Comparison of ENCODE assay signal across 8 cellular contexts in genomic region chr17:36600936-36601302, GRCh38. TPM values are rescaled to one million over a fixed set of nuclear protein-coding genes. Genes with fewer than 3 reads are reported as not detected.
DNase-seq lines count a peak whose midpoint lies in the region; ATAC-seq and TF ChIP-seq lines count a peak whose summit lies in the region.

No MANE protein-coding gene starts in this region.

- H3F3A ChIP-seq in GM23248 (ENCODE audit: insufficient read depth), result no peaks in the 10 kb centered on the region

- peak overlapping the region; percentile 90 for H3K9ac ChIP-seq in GM23248

- TF ChIP-seq POLR2A in heart left ventricle (IDR thresholded peaks at IDR 0.05) (no peak), gastrocnemius medialis (IDR thresholded peaks at IDR 0.05) (no peak)

- intact Hi-C loops in activated B cell treated with CpG ODN at 0.5 μM for 24 hours (cut with micrococcal nuclease), result loop anchor here (1.0 to 5.0 kb wide), 6 partner anchors 10 to 792 kb away; partner anchors contain the start of genes AATF, DHRS11, GGNBP2 and MYO19
- intact Hi-C loops in heart left ventricle (cut with DNase I), result loop anchor here in 2 of 10 donors (2.0 to 10.0 kb wide), 3 partner anchors 66 to 804 kb away; partner anchors contain the start of genes ACACA (in 1 of the 2), MYO19 (in 1 of the 2), PIGW (in 1 of the 2) and TADA2A (in 1 of the 2)
- intact Hi-C loops in gastrocnemius medialis (cut with DNase I; ENCODE audit: low total_unique reads), result loop anchor here (1.0 to 10.0 kb wide), 5 partner anchors 10 to 346 kb away; partner anchors contain the start of genes AATF, DHRS11, GGNBP2 and ZNHIT3

- peak overlapping the region; percentile 85 for H2AFZ ChIP-seq in GM23248

- no peak for TF ChIP-seq CTCF in AG04450 (IDR thresholded peaks at IDR 0.05; ENCODE audit: low read depth, low read length)
- no peak for TF ChIP-seq CTCF in activated B cell treated with CpG ODN at 0.5 μM for 24 hours (IDR thresholded peaks at IDR 0.05)
- no peak for TF ChIP-seq CTCF in heart left ventricle (IDR thresholded peaks at IDR 0.05)
- no peak for TF ChIP-seq CTCF in gastrocnemius medialis (IDR thresholded peaks at IDR 0.05 in 4 of 5, conservative IDR thresholded peaks at IDR 0.05 in 1 of 5)

- H3K9me2 ChIP-seq in GM23248 (ENCODE audit: insufficient read depth), result no peaks in the 10 kb centered on the region

- H3K27me3 Mint-ChIP-seq in activated B cell treated with CpG ODN at 0.5 μM for 24 hours, result no peaks in the 10 kb centered on the region

- H3K9me3 ChIP-seq in AG04450 (ENCODE audit: control insufficient read depth, insufficient read depth, low read length) (no peaks in the 10 kb centered on the region; the same call in 1 of the 2 replicates), GM23248 (ENCODE audit: low read depth) (no peaks in the 10 kb centered on the region), heart left ventricle (no peaks in the 10 kb centered on the region), gastrocnemius medialis (no peaks in the 10 kb centered on the region)

- POLR2A ChIA-PET in AG04450 (lab: Yijun Ruan, JAX) (interaction anchor here (0.6 to 1.9 kb wide), 6 partner anchors 8 to 791 kb away, joined by 3 to 15 read pairs (median 3); partner anchors contain the start of genes DHRS11 and TAF15), activated B cell treated with CpG ODN at 0.5 μM for 24 hours (lab: Charles Lee) (interaction anchor here (0.8 to 3.0 kb wide), 10 partner anchors 8 to 792 kb away, joined by 3 to 33 read pairs (median 8); partner anchors contain the start of genes AATF, GGNBP2, MYO19 and PIGW)

- H3K79me2 ChIP-seq in GM23248 (ENCODE audit: insufficient read depth), result peaks cover 39% of the 10 kb centered on the region

- H3K4me2 ChIP-seq in GM23248 (ENCODE audit: unreplicated experiment), result peak overlapping the region; percentile 81

- H4K20me1 ChIP-seq in GM23248 (ENCODE audit: insufficient read depth), result no peaks in the 10 kb centered on the region

- H3K36me3 Mint-ChIP-seq in activated B cell treated with CpG ODN at 0.5 μM for 24 hours (ENCODE audit: low read depth), result peaks cover 15% of the 10 kb centered on the region

- peaks cover 6% of the 10 kb centered on the region; the same call in 1 of the 2 replicates for H3K4me1 ChIP-seq in GM23248 (ENCODE audit: insufficient read depth)
- H3K4me1 ChIP-seq in heart left ventricle, result peaks cover 0 to 30% (median 18%) of the 10 kb centered on the region in 12 donors
- H3K4me1 ChIP-seq in gastrocnemius medialis, result peaks cover 12 to 23% of the 10 kb centered on the region in 2 donors

- WGBS in GM23248 (ENCODE audit: low coverage in 1 of 2, low lambda C conversion rate in 2 of 2, missing lambda C conversion rate in 2 of 2), 2 experiments, result 15 to 17% methylated on average over 10 of the region's 10 CpGs
- WGBS in heart left ventricle, 4 donors, result 12 to 16% (median 15%) methylated on average over 6 to 10 of the region's 10 CpGs

- H3K4me1 Mint-ChIP-seq in activated B cell treated with CpG ODN at 0.5 μM for 24 hours, result peaks cover 33% of the 10 kb centered on the region

- no peaks in the 10 kb centered on the region for H3K27me3 ChIP-seq in AG04450 (ENCODE audit: control insufficient read depth, insufficient read depth, low read length)
- no peaks in the 10 kb centered on the region for H3K27me3 ChIP-seq in GM23248 (replicated peaks; ENCODE audit: insufficient read depth)
- no peaks in the 10 kb centered on the region for H3K27me3 ChIP-seq in heart left ventricle
- no peaks in the 10 kb centered on the region for H3K27me3 ChIP-seq in gastrocnemius medialis

- peak overlapping the region; percentile 75 for H3K27ac ChIP-seq in AG04450 (ENCODE audit: low read depth, low read length)
- peak overlapping the region; percentile 73 for H3K27ac ChIP-seq in GM23248
- H3K27ac ChIP-seq in heart left ventricle, result peak overlapping the region; percentile 14 to 87 (median 79)
- peak overlapping the region; percentile 76 to 95 (median 90) for H3K27ac ChIP-seq in gastrocnemius medialis

- DNase-seq in AG04450 (ENCODE audit: low read depth, low spot score) (no peak), GM23248 (peak; percentile 56), activated B cell treated with CpG ODN at 0.5 μM for 24 hours (no peak), heart left ventricle (no peak), gastrocnemius medialis (no peak), NCI-H2029 (lab: John Stamatoyannopoulos, UW) (no peak), islet precursor cell (no peak), NCI-H2196 treated with DMSO at 0.1 percent for 48 hours (lab: John Stamatoyannopoulos, UW; ENCODE audit: unreplicated experiment) (no peak)

- CTCF ChIA-PET in AG04450 (lab: Charles Lee) (interaction anchor here (0.6 to 5.0 kb wide), 5 partner anchors 7 to 640 kb away, joined by 3 to 79 read pairs (median 25); no protein-coding TSS in a partner anchor), activated B cell treated with CpG ODN at 0.5 μM for 24 hours (lab: Charles Lee) (interaction anchor here (1.6 to 4.1 kb wide), 3 partner anchors 10 to 446 kb away, joined by 3 to 65 read pairs (median 7); no protein-coding TSS in a partner anchor)

- no peaks in the 10 kb centered on the region for H3K36me3 ChIP-seq in GM23248 (ENCODE audit: low read depth)
- no peaks in the 10 kb centered on the region for H3K36me3 ChIP-seq in heart left ventricle
- no peaks in the 10 kb centered on the region for H3K36me3 ChIP-seq in gastrocnemius medialis

- peak; percentile 13 for ATAC-seq in activated B cell treated with CpG ODN at 0.5 μM for 24 hours (ENCODE audit: low read depth)
- ATAC-seq in heart left ventricle, result peak in 1 of 4 donors; percentile 7
- ATAC-seq in gastrocnemius medialis, result peak in 1 of 2 donors; percentile 12

- no peaks in the 10 kb centered on the region for H3K9me3 Mint-ChIP-seq in activated B cell treated with CpG ODN at 0.5 μM for 24 hours

- peak overlapping the region; percentile 88 for H3K27ac Mint-ChIP-seq in activated B cell treated with CpG ODN at 0.5 μM for 24 hours

- in situ Hi-C loops in GM23248 (cut with MboI) (no loop called here), gastrocnemius medialis (cut with MboI; ENCODE audit: low sequenced_read_pairs in 4 of 4) (loop anchor here in 1 of 4 donors (25.0 kb wide), 1 partner anchor 361 kb away; no protein-coding TSS in a partner anchor)

- peak overlapping the region; percentile 90 for H3K4me3 Mint-ChIP-seq in activated B cell treated with CpG ODN at 0.5 μM for 24 hours

- H3K4me3 ChIP-seq in AG04450 (ENCODE audit: low read depth, low read length), result peak overlapping the region; percentile 95
- peak overlapping the region; percentile 79 for H3K4me3 ChIP-seq in GM23248
- H3K4me3 ChIP-seq in heart left ventricle, result peak overlapping the region in 11 of 12 donors; percentile 51 to 98 (median 82)
- peak overlapping the region; percentile 82 to 100 (median 88) for H3K4me3 ChIP-seq in gastrocnemius medialis

RNA-seq across cellular contexts. Expression of gene MRM1, which starts 0.5 kb away (rescaled TPM):
- polyA plus RNA-seq in AG04450 (2011; rRNA removed), result 2.0 and 2.4 TPM in 2 replicates
- polyA minus RNA-seq in AG04450 (2011; rRNA and poly(A)+ RNA removed), result 1.3 and 2.2 TPM in 2 replicates
- 5.9 TPM in 2 replicates for total RNA-seq in GM23248 (2014; rRNA removed; shearing (Covaris generic))
- 2.8 and 3.8 TPM in 2 replicates for polyA plus RNA-seq in GM23248 (2016; fragmentation: Nextera tagmentation; extraction: Ambion mirVana)
- 14.3 and 15.6 TPM in 2 replicates for total RNA-seq in activated B cell treated with CpG ODN at 0.5 μM for 24 hours
- total RNA-seq in heart left ventricle, result 10 to 100 TPM in 1 of 9 donors, 1 to 10 TPM in 8; 4.0 to 12.4 (median 7.2) TPM
- polyA plus RNA-seq in heart left ventricle, result 10 to 100 TPM in 1 of 2 donors, 1 to 10 TPM in 1; 7.7 to 12.6 TPM
- total RNA-seq in gastrocnemius medialis, result 10 to 100 TPM in 2 of 4 donors, 1 to 10 TPM in 2; 8.8 to 13.9 (median 10.8) TPM

RNA-seq across cellular contexts. Expression of gene DHRS11, which starts 9.2 kb away (rescaled TPM):
- polyA plus RNA-seq in AG04450 (2011; rRNA removed) (4.9 and 5.4 TPM in 2 replicates), GM23248 (2016; fragmentation: Nextera tagmentation; extraction: Ambion mirVana) (4.7 and 5.0 TPM in 2 replicates), heart left ventricle (10 to 100 TPM; 12.4 to 15.8 TPM)
- 8.3 and 10.3 TPM in 2 replicates for polyA minus RNA-seq in AG04450 (2011; rRNA and poly(A)+ RNA removed)
- total RNA-seq in GM23248 (2014; rRNA removed; shearing (Covaris generic)), result 3.1 and 3.9 TPM in 2 replicates
- total RNA-seq in activated B cell treated with CpG ODN at 0.5 μM for 24 hours (5.7 and 7.7 TPM in 2 replicates), heart left ventricle (10 to 100 TPM; 11.0 to 22.2 (median 13.5) TPM), gastrocnemius medialis (10 to 100 TPM in 1 of 4 donors, 1 to 10 TPM in 3; 4.9 to 15.8 (median 7.4) TPM)

RNA-seq across cellular contexts. Expression of gene GGNBP2, which starts 56.2 kb away (rescaled TPM):
- polyA plus RNA-seq in AG04450 (2011; rRNA removed) (77.6 and 87.6 TPM in 2 replicates), GM23248 (2016; fragmentation: Nextera tagmentation; extraction: Ambion mirVana) (51.5 and 52.0 TPM in 2 replicates), heart left ventricle (10 to 100 TPM; 32.0 to 34.3 TPM)
- polyA minus RNA-seq in AG04450 (2011; rRNA and poly(A)+ RNA removed), result 84.7 and 94.5 TPM in 2 replicates
- total RNA-seq in GM23248 (2014; rRNA removed; shearing (Covaris generic)), result 40.1 and 45.7 TPM in 2 replicates
- total RNA-seq in activated B cell treated with CpG ODN at 0.5 μM for 24 hours (103 and 118 TPM in 2 replicates), heart left ventricle (10 to 100 TPM; 27.4 to 62.9 (median 40.8) TPM), gastrocnemius medialis (10 to 100 TPM; 28.8 to 56.6 (median 39.5) TPM)
